27 cellular contexts compared by ENCODE assay signal in genomic region chr5:92674322-92674721, GRCh38.
"Had no signal": no experiment of that assay in that cellular context is flagged by ENCODE, and none has a peak within 500 bp of the region (broad histone marks: within the 10 kb centered on the region; RNA-seq: fewer than 3 reads in every experiment).

No MANE protein-coding gene starts in this region.

- H3K4me1 Mint-ChIP-seq: activated T-helper 17 cell treated with anti-CD3 and anti-CD28 coated beads, Interleukin-2, amount 50 U/mL, for 72 hours; memory B cell; stimulated activated naive B cell treated with anti-CD40 and anti-IgM and Interleukin-4, amounts not matched to agents 10 μg/mL and 1 μg/mL and 100 μg/mL, for 72 hours had no signal

- H3K27ac Mint-ChIP-seq: activated naive CD4-positive, alpha-beta T cell treated with anti-CD3 and anti-CD28 coated beads, Interleukin-2, amount 50 U/mL, for 72 hours; activated T-cell treated with anti-CD3 and anti-CD28 coated beads, Interleukin-2, amount 50 U/mL, for 24 hours; activated T-helper 17 cell treated with anti-CD3 and anti-CD28 coated beads, Interleukin-2, amount 50 U/mL, for 72 hours; effector memory CD8-positive, alpha-beta T cell; memory B cell; nephron; stimulated activated naive B cell treated with anti-CD40 and anti-IgM and Interleukin-4, amounts not matched to agents 10 μg/mL and 1 μg/mL and 100 μg/mL, for 72 hours; WTC11 had no signal

- H3K9me3 Mint-ChIP-seq: activated T-helper 17 cell treated with anti-CD3 and anti-CD28 coated beads, Interleukin-2, amount 50 U/mL, for 72 hours; nephron; WTC11 had no signal

- H3K27me3 ChIP-seq: ascending aorta, brain microvascular endothelial cell, esophagus squamous epithelium, gastroesophageal sphincter, transverse colon had no signal

- ATAC-seq: activated naive CD4-positive, alpha-beta T cell treated with anti-CD3 and anti-CD28 coated beads, Interleukin-2, amount 50 U/mL, for 72 hours; activated T-helper 17 cell treated with anti-CD3 and anti-CD28 coated beads, Interleukin-2, amount 50 U/mL, for 72 hours; effector memory CD8-positive, alpha-beta T cell; gastroesophageal sphincter; sciatic nerve; stimulated activated naive B cell treated with anti-CD40 and anti-IgM and Interleukin-4, amounts not matched to agents 10 μg/mL and 1 μg/mL and 100 μg/mL, for 72 hours; WTC11 had no signal

- H3K4me1 ChIP-seq: ascending aorta, esophagus squamous epithelium, gastroesophageal sphincter, transverse colon had no signal

- DNase-seq: activated CD4-positive, alpha-beta T cell treated with anti-CD3 and anti-CD28 coated beads, Interleukin-2, amount 50 U/mL, for 4 hours; activated CD8-positive, alpha-beta memory T cell treated with anti-CD3 and anti-CD28 coated beads for 24 hours; activated CD8-positive, alpha-beta memory T cell treated with anti-CD3 and anti-CD28 coated beads, Interleukin-2, amount 50 U/mL, for 4 hours; activated T-cell treated with anti-CD3 and anti-CD28 coated beads, Interleukin-2, amount 50 U/mL, for 24 hours; brain microvascular endothelial cell; caudate nucleus; dermis blood vessel endothelial cell; effector memory CD8-positive, alpha-beta T cell; esophagus squamous epithelium; head of caudate nucleus; hypothalamus; occipital lobe; posterior cingulate gyrus; small intestine; stimulated activated CD4-positive, alpha-beta T cell treated with anti-CD3 and anti-CD28 coated beads, Interleukin-15, amount 100 ng/mL, for 24 hours; stimulated activated CD8-positive, alpha-beta memory T cell treated with anti-CD3 and anti-CD28 coated beads, Interleukin-4, amount 100 ng/mL, for 48 hours; stimulated activated naive B cell treated with anti-CD40 and anti-IgM and Interleukin-4, amounts not matched to agents 10 μg/mL and 1 μg/mL and 100 μg/mL, for 72 hours; T-helper 9 cell; transverse colon had no signal

- H3K27ac ChIP-seq: ascending aorta, brain microvascular endothelial cell, esophagus squamous epithelium, gastroesophageal sphincter, transverse colon had no signal

- H3K4me3 ChIP-seq: ascending aorta, esophagus squamous epithelium, gastroesophageal sphincter, transverse colon had no signal

- H3K9me3 ChIP-seq: ascending aorta, esophagus squamous epithelium, gastroesophageal sphincter, transverse colon had no signal

- H3K4me3 Mint-ChIP-seq: activated T-cell treated with anti-CD3 and anti-CD28 coated beads, Interleukin-2, amount 50 U/mL, for 24 hours; activated T-helper 17 cell treated with anti-CD3 and anti-CD28 coated beads, Interleukin-2, amount 50 U/mL, for 72 hours; effector memory CD8-positive, alpha-beta T cell; memory B cell; nephron; stimulated activated naive B cell treated with anti-CD40 and anti-IgM and Interleukin-4, amounts not matched to agents 10 μg/mL and 1 μg/mL and 100 μg/mL, for 72 hours; WTC11 had no signal

- H3K36me3 Mint-ChIP-seq: activated naive CD4-positive, alpha-beta T cell treated with anti-CD3 and anti-CD28 coated beads, Interleukin-2, amount 50 U/mL, for 72 hours; memory B cell; stimulated activated naive B cell treated with anti-CD40 and anti-IgM and Interleukin-4, amounts not matched to agents 10 μg/mL and 1 μg/mL and 100 μg/mL, for 72 hours; WTC11 had no signal

- H3K27me3 Mint-ChIP-seq: activated T-cell treated with anti-CD3 and anti-CD28 coated beads, Interleukin-2, amount 50 U/mL, for 24 hours; activated T-helper 17 cell treated with anti-CD3 and anti-CD28 coated beads, Interleukin-2, amount 50 U/mL, for 72 hours; effector memory CD8-positive, alpha-beta T cell; memory B cell; stimulated activated naive B cell treated with anti-CD40 and anti-IgM and Interleukin-4, amounts not matched to agents 10 μg/mL and 1 μg/mL and 100 μg/mL, for 72 hours had no signal

- H3K36me3 ChIP-seq: ascending aorta, brain microvascular endothelial cell, esophagus squamous epithelium, gastroesophageal sphincter, transverse colon had no signal
